Comparison of ENCODE assay signal across 8 cellular contexts in the genomic region with DNA sequence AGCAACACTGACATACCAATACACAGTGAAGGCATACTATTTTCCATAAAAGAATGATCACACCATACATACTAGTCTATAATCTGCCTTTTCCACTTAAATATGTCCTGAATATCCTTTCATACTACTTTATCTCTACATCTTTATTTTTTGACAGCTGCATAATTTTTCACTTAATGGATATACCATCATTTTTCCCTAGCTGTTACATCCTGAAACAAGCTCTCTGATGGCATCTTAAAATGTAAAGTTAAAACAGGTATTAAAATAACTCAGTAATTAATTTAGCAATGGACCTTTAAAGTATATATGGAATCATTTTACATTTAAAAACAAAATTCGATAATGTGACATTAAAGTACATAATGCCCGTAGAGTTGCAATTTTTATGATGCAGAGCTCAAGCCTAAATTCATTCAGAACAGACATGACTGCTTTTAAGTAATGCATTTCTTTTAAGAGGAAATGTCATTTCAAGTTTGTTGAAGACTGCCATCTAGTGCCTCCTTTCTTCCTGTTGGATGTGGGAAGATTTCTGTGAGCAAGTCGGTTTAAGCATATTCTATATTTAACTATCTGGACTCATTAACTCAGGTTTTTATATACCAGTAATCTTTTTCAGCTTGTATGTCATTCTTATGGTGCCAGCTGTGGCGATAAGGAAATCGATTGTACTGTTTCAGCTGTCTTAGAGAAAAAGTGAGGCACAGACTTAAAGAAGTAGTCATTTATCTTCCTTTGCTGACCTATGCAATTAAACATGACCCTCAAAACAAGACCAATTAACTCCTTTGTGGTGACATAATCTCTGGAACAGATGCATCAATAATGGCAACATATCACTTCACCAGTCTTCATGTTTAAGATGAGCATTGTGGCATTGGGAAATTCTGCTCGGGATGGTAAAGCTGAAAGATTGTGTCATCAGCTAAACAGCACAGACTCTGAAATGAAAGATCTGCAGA. TPM values are rescaled to one million over a fixed set of nuclear protein-coding genes. Genes with fewer than 3 reads are reported as not detected.
DNase-seq lines count a peak whose midpoint lies in the region; ATAC-seq and TF ChIP-seq lines count a peak whose summit lies in the region.

No MANE protein-coding gene starts in this region.

- H3K14ac ChIP-seq in neuronal stem cell (ENCODE audit: low read length), result no peak overlapping the region

- H3K9me3 Mint-ChIP-seq in CD14-positive monocyte, result no peaks in the 10 kb centered on the region
- no peaks in the 10 kb centered on the region for H3K9me3 Mint-ChIP-seq in activated T-helper 17 cell treated with anti-CD3 and anti-CD28 coated beads, Interleukin-2, amount 50 U/mL, for 72 hours

- no peak overlapping the region for H3K23ac ChIP-seq in neuronal stem cell (ENCODE audit: low read depth, low read length, poor library complexity)

- peak; percentile 67 for ATAC-seq in GM19043 (IDR thresholded peaks at IDR 0.05; ENCODE audit: low read depth, unreplicated experiment)
- peak; percentile 35 for ATAC-seq in esophagus mucosa
- no peak for ATAC-seq in activated T-helper 17 cell treated with anti-CD3 and anti-CD28 coated beads, Interleukin-2, amount 50 U/mL, for 72 hours (replicated peaks)

- no peak overlapping the region for H2BK12ac ChIP-seq in neuronal stem cell (ENCODE audit: low read length)

- no peak overlapping the region for H4K91ac ChIP-seq in neuronal stem cell (ENCODE audit: low read depth, low read length, poor library complexity)

- no peak overlapping the region for H3K18ac ChIP-seq in neuronal stem cell (ENCODE audit: low read length)

- whole genome bisulfite sequencing in neuronal stem cell (ENCODE audit: extremely low coverage in 2 of 2, insufficient read length in 2 of 2, insufficient replicate concordance in 1 of 2), 2 donors, result no CpG with 5 or more reads among the region's 6 CpGs

- no peaks in the 10 kb centered on the region for H3K79me1 ChIP-seq in neuronal stem cell (ENCODE audit: low read depth, low read length)

- H2AFZ ChIP-seq in OCI-LY7 (ENCODE audit: low read length), result no peak overlapping the region
- H2AFZ ChIP-seq in neuronal stem cell (ENCODE audit: low read length), result no peak overlapping the region

- H3K4ac ChIP-seq in neuronal stem cell (ENCODE audit: low read length), result no peak overlapping the region

- BruUV-seq in OCI-LY7 (replicated peaks; lab: Mats Ljungman, UMichigan), result no TSS peak

- peaks cover 1 to 6% (median 2%) of the 10 kb centered on the region in 3 donors for H3K27me3 Mint-ChIP-seq in CD14-positive monocyte (ENCODE audit: low read depth in 3 of 3)
- H3K27me3 Mint-ChIP-seq in activated T-helper 17 cell treated with anti-CD3 and anti-CD28 coated beads, Interleukin-2, amount 50 U/mL, for 72 hours, result peaks cover 5% of the 10 kb centered on the region

- CTCF ChIA-PET in OCI-LY7 (lab: Charles Lee; ENCODE audit: unreplicated experiment), result no interaction called here

- TF ChIP-seq CTCF in CD14-positive monocyte (IDR thresholded peaks at IDR 0.05) (peak; percentile 41), OCI-LY7 (conservative IDR thresholded peaks at IDR 0.05; ENCODE audit: low read length) (peak; percentile 84)

- H3K27me3 ChIP-seq in neuronal stem cell (ENCODE audit: control insufficient read depth in 3 of 3, insufficient read depth in 3 of 3, low read depth in 1 of 3, low read length in 3 of 3), result no peaks in the 10 kb centered on the region

- POLR2A ChIA-PET in OCI-LY7 (lab: Charles Lee), result interaction anchor here (1.1 kb wide), 1 partner anchor 17 kb away, joined by 4 read pairs; no protein-coding TSS in a partner anchor

- no peak overlapping the region for H3K27ac Mint-ChIP-seq in CD14-positive monocyte
- no peak overlapping the region for H3K27ac Mint-ChIP-seq in activated T-helper 17 cell treated with anti-CD3 and anti-CD28 coated beads, Interleukin-2, amount 50 U/mL, for 72 hours

- no peaks in the 10 kb centered on the region for H3K36me3 Mint-ChIP-seq in CD14-positive monocyte
- no peaks in the 10 kb centered on the region for H3K36me3 Mint-ChIP-seq in activated T-helper 17 cell treated with anti-CD3 and anti-CD28 coated beads, Interleukin-2, amount 50 U/mL, for 72 hours (ENCODE audit: low read depth)

- H3K4me3 ChIP-seq in OCI-LY7 (ENCODE audit: low read depth, low read length, poor library complexity, severe bottlenecking), result no peak overlapping the region
- H3K4me3 ChIP-seq in neuronal stem cell (ENCODE audit: low read length in 2 of 2), result no peak overlapping the region

- H3K27ac ChIP-seq in OCI-LY7 (ENCODE audit: low read depth, low read length, poor library complexity, severe bottlenecking) (no peak overlapping the region), neuronal stem cell (replicated peaks; ENCODE audit: low read length) (no peak overlapping the region)

- no peak overlapping the region for H2BK15ac ChIP-seq in neuronal stem cell (ENCODE audit: low read length)

- peaks cover 3% of the 10 kb centered on the region for H3K4me1 Mint-ChIP-seq in CD14-positive monocyte
- H3K4me1 Mint-ChIP-seq in activated T-helper 17 cell treated with anti-CD3 and anti-CD28 coated beads, Interleukin-2, amount 50 U/mL, for 72 hours, result no peaks in the 10 kb centered on the region

- intact Hi-C loops in CD14-positive monocyte (cut with micrococcal nuclease), result no loop called here
- intact Hi-C loops in OCI-LY7 (cut with micrococcal nuclease; ENCODE audit: unreplicated experiment), result loop anchor here (1.0 to 10.0 kb wide), 3 partner anchors 86 to 1294 kb away; no protein-coding TSS in a partner anchor

- H3K4me3 Mint-ChIP-seq in CD14-positive monocyte, result no peak overlapping the region
- H3K4me3 Mint-ChIP-seq in activated T-helper 17 cell treated with anti-CD3 and anti-CD28 coated beads, Interleukin-2, amount 50 U/mL, for 72 hours, result no peak overlapping the region

- no peaks in the 10 kb centered on the region for H3K9me2 ChIP-seq in OCI-LY7 (ENCODE audit: insufficient read depth, low read length)

- no peak overlapping the region for H3K9ac ChIP-seq in neuronal stem cell (ENCODE audit: low read depth, low read length, poor library complexity)

- H4K8ac ChIP-seq in neuronal stem cell (ENCODE audit: low read depth, low read length), result no peak overlapping the region

- H2BK5ac ChIP-seq in neuronal stem cell (ENCODE audit: low read length), result no peak overlapping the region

- no peak for DNase-seq in CD14-positive monocyte (ENCODE audit: low spot score)
- peak; percentile 30 for DNase-seq in HS-27A (ENCODE audit: low read depth)
- peak; percentile 63 for DNase-seq in OCI-LY7 (ENCODE audit: low spot score)
- peak; percentile 15 for DNase-seq in neuronal stem cell (ENCODE audit: low spot score)
- DNase-seq in activated CD4-positive, alpha-beta T cell treated with anti-CD3 and anti-CD28 coated beads for 4 hours, result no peak

- H3K36me3 ChIP-seq in OCI-LY7 (ENCODE audit: insufficient read depth, low read length) (no peaks in the 10 kb centered on the region), neuronal stem cell (replicated peaks in 1 of 2; ENCODE audit: control insufficient read depth in 2 of 2, insufficient read depth in 2 of 2, low read length in 2 of 2) (no peaks in the 10 kb centered on the region)

- no peaks in the 10 kb centered on the region for H3K79me2 ChIP-seq in OCI-LY7 (ENCODE audit: insufficient read depth, low read depth, low read length)

- H2AK5ac ChIP-seq in neuronal stem cell (ENCODE audit: low read depth, low read length), result no peak overlapping the region

- H3K9me3 ChIP-seq in OCI-LY7 (ENCODE audit: low read length) (no peaks in the 10 kb centered on the region), neuronal stem cell (replicated peaks in 1 of 2; ENCODE audit: control insufficient read depth in 2 of 2, insufficient read depth in 1 of 2, low read depth in 1 of 2, low read length in 2 of 2) (no peaks in the 10 kb centered on the region)

- no peaks in the 10 kb centered on the region for H4K20me1 ChIP-seq in OCI-LY7 (ENCODE audit: insufficient read depth, low read length)

- H2BK120ac ChIP-seq in neuronal stem cell (ENCODE audit: low read depth, low read length), result no peak overlapping the region

- H3K4me1 ChIP-seq in OCI-LY7 (ENCODE audit: insufficient read depth, low read length, poor library complexity, severe bottlenecking), result no peaks in the 10 kb centered on the region
- peaks cover under 1 to 2% of the 10 kb centered on the region in 2 donors for H3K4me1 ChIP-seq in neuronal stem cell (ENCODE audit: control insufficient read depth in 2 of 2, insufficient read depth in 1 of 2, low read depth in 1 of 2, low read length in 2 of 2)

- H3K4me2 ChIP-seq in OCI-LY7 (ENCODE audit: low read length), result no peak overlapping the region
- no peak overlapping the region for H3K4me2 ChIP-seq in neuronal stem cell (ENCODE audit: insufficient read depth, low read length, poor library complexity, severe bottlenecking)

RNA-seq across cellular contexts. Expression of a gene that starts 20.3 kb away (rescaled TPM):
- 1 to 10 TPM; 2.6 to 5.1 TPM for polyA plus RNA-seq in CD14-positive monocyte
- total RNA-seq in OCI-LY7 (2014; rRNA removed; shearing (Covaris generic)), result 0.19 and 1.5 TPM in 2 replicates
- total RNA-seq in OCI-LY7 (2022), result 0.13 TPM in 1 of 2 replicates, not detected in the other
- total RNA-seq in esophagus mucosa, result 1.4 TPM
- polyA plus RNA-seq in neuronal stem cell (2013, experiment 1 of 2), result 3.9 TPM
- 3.9 TPM for polyA plus RNA-seq in neuronal stem cell (2013, experiment 2 of 2)
- not detected for total RNA-seq in activated T-helper 17 cell treated with anti-CD3 and anti-CD28 coated beads, Interleukin-2, amount 50 U/mL, for 72 hours

Comparison
In these comparisons a context has a peak if more than half of its experiments do, and no peak if none do; other contexts are left out.
1. DNase-seq: peak in HS-27A (single experiment), OCI-LY7 (single experiment) and neuronal stem cell (single experiment); none in CD14-positive monocyte (single experiment) and activated CD4-positive, alpha-beta T cell treated with anti-CD3 and anti-CD28 coated beads for 4 hours (0 of 2).